In the genomic region with DNA sequence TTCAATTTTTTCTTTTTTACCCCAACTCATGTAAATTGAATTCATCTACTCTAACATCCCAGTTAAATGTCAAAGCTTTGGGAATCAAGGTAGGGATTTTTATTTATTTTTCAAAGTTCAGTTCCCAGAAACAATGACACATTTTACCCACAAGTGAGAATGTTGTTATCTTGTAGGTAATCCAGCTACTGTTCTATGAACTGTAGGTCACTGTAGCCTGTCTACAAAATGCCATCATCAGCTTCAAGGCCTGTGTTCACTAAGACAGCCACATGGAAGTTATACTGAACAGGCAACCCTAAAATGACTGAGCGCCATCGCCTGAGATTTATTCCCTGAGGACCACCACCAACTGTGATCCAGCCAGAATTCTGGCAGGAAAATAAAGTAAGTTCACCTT, we compare ENCODE assay signal across 7 cellular contexts.
"Had no signal": no experiment of that assay in that cellular context is flagged by ENCODE, and none has a peak within 500 bp of the region (broad histone marks: within the 10 kb centered on the region; RNA-seq: fewer than 3 reads in every experiment).

No MANE protein-coding gene starts in this region.

- H3K4me2 ChIP-seq: KMS-11 had no signal

- H3K9ac ChIP-seq: KMS-11 had no signal

- H3K4me3 ChIP-seq: K562 had no signal

- FAIRE-seq: HTR-8/SVneo, K562 had no signal

- ATAC-seq: K562 had no signal

- H3K27ac ChIP-seq: HL-60, KMS-11 had no signal

- DNase-seq: IMR-90, KBM-7, KG1 had no signal
